Comparison of ENCODE assay signal across 28 cellular contexts in genomic region chr4:80254114-80254513, GRCh38. TPM values are rescaled to one million over a fixed set of nuclear protein-coding genes. Genes with fewer than 3 reads are reported as not detected.
"Had no signal": no experiment of that assay in that cellular context is flagged by ENCODE, and none has a peak within 500 bp of the region (broad histone marks: within the 10 kb centered on the region; RNA-seq: fewer than 3 reads in every experiment).

No MANE protein-coding gene starts in this region.

- H3K4me3 ChIP-seq: colonic mucosa, esophagus squamous epithelium, gastrocnemius medialis, heart right ventricle, left lung, lower lobe of right lung had no signal

- H3K36me3 Mint-ChIP-seq: mesothelial cell of epicardium; naive thymus-derived CD4-positive, alpha-beta T cell had no signal

- H3K27me3 ChIP-seq: colonic mucosa had no signal

- DNase-seq: colonic mucosa; cortex of kidney; effector CD8-positive, alpha-beta T cell; effector memory CD8-positive, alpha-beta T cell; esophagus squamous epithelium; foreskin melanocyte; gastrocnemius medialis; glutamatergic neuron; head of caudate nucleus; heart right ventricle; hippocampal formation; left cardiac atrium; left lung; left ventricle myocardium superior; lower lobe of right lung; mesenchymal stem cell; naive thymus-derived CD4-positive, alpha-beta T cell had no signal

- H3K4me1 Mint-ChIP-seq: mesothelial cell of epicardium; naive thymus-derived CD4-positive, alpha-beta T cell had no signal

- H3K27ac ChIP-seq: colonic mucosa, epithelial cell of prostate, esophagus squamous epithelium, gastrocnemius medialis, heart right ventricle, left lung, lower lobe of right lung had no signal

- H3K36me3 ChIP-seq: colonic mucosa, esophagus squamous epithelium, gastrocnemius medialis, heart right ventricle, left lung, lower lobe of right lung had no signal

- H3K4me3 Mint-ChIP-seq: dendritic cell treated with granulocyte-macrophage colony-stimulating factor and Interleukin-4, amounts not matched to agents 40 ng/mL and 50 ng/mL, for 4 days; effector memory CD8-positive, alpha-beta T cell; endodermal cell; mesothelial cell of epicardium; naive thymus-derived CD4-positive, alpha-beta T cell had no signal

- ATAC-seq: effector memory CD8-positive, alpha-beta T cell; esophagus mucosa; gastrocnemius medialis; heart right ventricle; left cardiac atrium; left lung; left ventricle myocardium superior; lower lobe of right lung; naive thymus-derived CD4-positive, alpha-beta T cell had no signal

- H3K4me1 ChIP-seq: colonic mucosa, esophagus squamous epithelium, gastrocnemius medialis, heart right ventricle, left lung, lower lobe of right lung had no signal

- H3K9me3 ChIP-seq: colonic mucosa, esophagus squamous epithelium, gastrocnemius medialis, heart right ventricle, left lung, lower lobe of right lung had no signal

- FAIRE-seq: endometrium, islet of Langerhans, keratinocyte had no signal

- H3K9me3 Mint-ChIP-seq: dendritic cell treated with granulocyte-macrophage colony-stimulating factor and Interleukin-4, amounts not matched to agents 40 ng/mL and 50 ng/mL, for 4 days; effector memory CD8-positive, alpha-beta T cell; endodermal cell; mesothelial cell of epicardium; naive thymus-derived CD4-positive, alpha-beta T cell had no signal

- H3K27ac Mint-ChIP-seq: dendritic cell treated with granulocyte-macrophage colony-stimulating factor and Interleukin-4, amounts not matched to agents 40 ng/mL and 50 ng/mL, for 4 days; effector memory CD8-positive, alpha-beta T cell; endodermal cell; mesothelial cell of epicardium; naive thymus-derived CD4-positive, alpha-beta T cell had no signal

RNA-seq across cellular contexts. Expression of gene FGF5, which starts 12.3 kb away (rescaled TPM):
- total RNA-seq: esophagus mucosa, esophagus squamous epithelium, gastrocnemius medialis, left cardiac atrium, lower lobe of right lung, lung microvascular endothelial cell, mesenteric fat pad, mononuclear cell had no signal
- polyA plus RNA-seq: naive thymus-derived CD4-positive, alpha-beta T cell had no signal

RNA-seq across cellular contexts. Expression of gene PRDM8, which starts 56.8 kb away (rescaled TPM):
- total RNA-seq: endodermal cell had no signal
